In the genomic region with DNA sequence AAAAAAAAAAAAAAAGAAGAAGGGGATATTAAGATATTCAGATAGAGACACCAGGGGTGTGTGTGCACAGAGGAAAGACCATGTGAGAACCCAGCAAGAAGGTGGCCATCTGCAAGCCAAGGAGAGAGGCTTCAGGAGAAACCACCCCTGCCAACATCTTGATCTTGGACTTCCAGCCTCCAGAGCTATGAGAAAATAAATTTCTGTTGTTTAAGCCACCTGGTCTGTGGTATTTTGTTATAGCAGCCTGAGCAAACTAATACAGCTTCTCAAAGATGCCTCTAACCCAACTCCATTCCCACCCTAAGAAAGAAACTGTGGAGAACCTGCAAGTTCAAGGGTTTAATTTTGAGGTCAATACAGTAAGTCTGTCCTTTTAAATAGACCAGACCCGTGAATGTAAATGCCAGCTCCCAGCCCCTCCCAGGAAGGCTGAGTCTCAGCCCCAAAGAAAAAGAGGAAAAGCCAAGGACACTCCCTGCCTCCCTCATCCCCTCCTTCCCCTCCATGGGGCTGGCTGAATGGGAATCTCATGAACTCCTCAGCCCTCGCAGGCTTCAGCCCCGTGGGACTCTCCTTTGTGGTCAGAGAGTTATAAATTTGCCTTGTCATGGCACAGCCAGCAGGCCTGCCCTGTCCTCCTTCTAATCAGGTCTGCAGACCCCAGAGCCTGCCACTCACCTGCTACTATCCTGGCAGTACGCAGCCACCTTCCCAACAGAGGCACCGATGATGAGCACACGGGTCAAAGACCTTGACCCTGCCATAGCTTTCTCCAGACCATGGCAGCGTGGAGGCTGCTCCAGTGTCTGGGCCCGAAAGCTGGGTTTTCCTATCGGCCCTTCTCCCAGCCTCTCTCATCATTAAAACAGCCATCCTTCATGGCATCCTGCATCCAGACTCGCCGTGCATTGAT, we compare ENCODE assay signal across 15 cellular contexts. TPM values are rescaled to one million over a fixed set of nuclear protein-coding genes. Genes with fewer than 3 reads are reported as not detected.
"Had no signal": no experiment of that assay in that cellular context is flagged by ENCODE, and none has a peak within 500 bp of the region (broad histone marks: within the 10 kb centered on the region; RNA-seq: fewer than 3 reads in every experiment).

No MANE protein-coding gene starts in this region.

RNA-seq across cellular contexts. Expression of gene SPDYE3, which starts 9.4 kb away (rescaled TPM):
- total RNA-seq: activated CD4-positive, alpha-beta memory T cell treated with anti-CD3 and anti-CD28 coated beads, Interleukin-2, amount 10 ng/mL, durations not matched to agents 7 days and 5 days; activated CD4-positive, alpha-beta T cell treated with anti-CD3 and anti-CD28 coated beads, Interleukin-2, amount 10 ng/mL, durations not matched to agents 7 days and 5 days; activated T-cell treated with anti-CD3 and anti-CD28 coated beads, Interleukin-2, amount 50 U/mL, for 72 hours; activated T-helper 17 cell treated with anti-CD3 and anti-CD28 coated beads, Interleukin-2, amount 50 U/mL, for 72 hours; astrocyte; chondrocyte; dermis blood vessel endothelial cell; endothelial cell of umbilical vein; esophagus squamous epithelium; fibroblast of lung; foreskin keratinocyte; gastrocnemius medialis; heart right ventricle; hepatocyte; T-helper 1 cell treated with Interleukin-12 subunit alpha and Interleukin-12 subunit beta and Interleukin-4 antibody, amounts not matched to agents 30 ng/mL and 1 ng/mL, for 36 hours had no signal
- polyA plus RNA-seq: endothelial cell of umbilical vein, fibroblast of lung, foreskin keratinocyte had no signal
